In the genomic region with DNA sequence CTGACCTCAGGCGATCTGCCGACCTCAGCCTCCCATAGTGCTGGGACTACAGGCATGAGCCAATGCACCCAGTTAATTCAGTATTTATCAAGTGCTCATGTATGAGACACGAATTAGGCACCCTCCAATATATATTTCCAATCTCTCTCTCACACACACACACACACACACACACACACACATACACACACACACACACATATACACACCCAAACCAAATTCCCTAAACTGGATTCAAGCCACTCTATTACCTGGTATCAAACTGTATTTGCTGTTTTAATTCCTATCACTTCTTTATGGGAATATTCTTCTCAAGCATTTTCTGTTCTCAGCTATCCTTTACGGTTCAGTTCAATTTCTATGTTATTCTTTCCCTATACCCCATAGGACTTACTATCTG, we compare ENCODE assay signal across 22 cellular contexts. TPM values are rescaled to one million over a fixed set of nuclear protein-coding genes. Genes with fewer than 3 reads are reported as not detected.
DNase-seq lines count a peak whose midpoint lies in the region; ATAC-seq and TF ChIP-seq lines count a peak whose summit lies in the region.
"Had no signal": no experiment of that assay in that cellular context is flagged by ENCODE, and none has a peak within 500 bp of the region (broad histone marks: within the 10 kb centered on the region; RNA-seq: fewer than 3 reads in every experiment).

No MANE protein-coding gene starts in this region.

- H3K27me3 Mint-ChIP-seq in activated naive CD8-positive, alpha-beta T cell, result no peaks in the 10 kb centered on the region
- H3K27me3 Mint-ChIP-seq in activated naive CD8-positive, alpha-beta T cell treated with anti-CD3 and anti-CD28 coated beads, Interleukin-2, amount 50 U/mL, for 24 hours, result no peaks in the 10 kb centered on the region
- no peaks in the 10 kb centered on the region for H3K27me3 Mint-ChIP-seq in WTC11 (ENCODE audit: low read depth)
- H3K27me3 Mint-ChIP-seq in endothelial cell (ENCODE audit: unreplicated experiment), result peaks cover 3% of the 10 kb centered on the region
- H3K27me3 Mint-ChIP-seq: B cell had no signal

- no peak for DNase-seq in activated naive CD8-positive, alpha-beta T cell treated with anti-CD3 and anti-CD28 coated beads, Interleukin-2, amount 50 U/mL, for 24 hours
- DNase-seq in WTC11 (ENCODE audit: low spot score) (no peak), endothelial cell (ENCODE audit: low spot score) (no peak), UCSD-AML1 (lab: John Stamatoyannopoulos, UW; ENCODE audit: unreplicated experiment) (no peak), retina (no peak), HPDE6-E6E7 (ENCODE audit: extremely low spot score) (no peak)
- DNase-seq: 8988T, GM23248, Karpas-422, MG63, NCI-H1048, NCI-H1436, NCI-H1930, NCI-H226, NCI-H524, NCI-H82, OCI-M1, Right ventricle myocardium superior had no signal

- no peaks in the 10 kb centered on the region for H3K9me3 Mint-ChIP-seq in activated naive CD8-positive, alpha-beta T cell (ENCODE audit: low read depth)
- H3K9me3 Mint-ChIP-seq in activated naive CD8-positive, alpha-beta T cell treated with anti-CD3 and anti-CD28 coated beads, Interleukin-2, amount 50 U/mL, for 24 hours, result no peaks in the 10 kb centered on the region
- H3K9me3 Mint-ChIP-seq in WTC11 (peaks cover 7% of the 10 kb centered on the region), endothelial cell (ENCODE audit: unreplicated experiment) (no peaks in the 10 kb centered on the region)

- CTCF ChIA-PET in WTC11 (lab: Charles Lee), result no interaction called here

- H3K4me1 Mint-ChIP-seq in activated naive CD8-positive, alpha-beta T cell (ENCODE audit: low read depth), result peaks cover 84% of the 10 kb centered on the region
- H3K4me1 Mint-ChIP-seq in activated naive CD8-positive, alpha-beta T cell treated with anti-CD3 and anti-CD28 coated beads, Interleukin-2, amount 50 U/mL, for 24 hours, result peaks cover 74% of the 10 kb centered on the region
- H3K4me1 Mint-ChIP-seq in WTC11 (peaks cover 78% of the 10 kb centered on the region), endothelial cell (ENCODE audit: unreplicated experiment) (peaks cover 30% of the 10 kb centered on the region)

- no peak for ATAC-seq in activated naive CD8-positive, alpha-beta T cell treated with anti-CD3 and anti-CD28 coated beads, Interleukin-2, amount 50 U/mL, for 24 hours
- no peak for ATAC-seq in WTC11
- ATAC-seq: GM12878 had no signal

- H3K36me3 Mint-ChIP-seq in activated naive CD8-positive, alpha-beta T cell, result peaks cover 3% of the 10 kb centered on the region
- H3K36me3 Mint-ChIP-seq in activated naive CD8-positive, alpha-beta T cell treated with anti-CD3 and anti-CD28 coated beads, Interleukin-2, amount 50 U/mL, for 24 hours (ENCODE audit: low read depth), result peaks cover 30% of the 10 kb centered on the region
- H3K36me3 Mint-ChIP-seq in WTC11, result peaks cover 13% of the 10 kb centered on the region
- H3K36me3 Mint-ChIP-seq in endothelial cell (ENCODE audit: low read depth, unreplicated experiment), result peaks cover 5% of the 10 kb centered on the region

- no peak overlapping the region for H3K4me3 Mint-ChIP-seq in activated naive CD8-positive, alpha-beta T cell
- H3K4me3 Mint-ChIP-seq in activated naive CD8-positive, alpha-beta T cell treated with anti-CD3 and anti-CD28 coated beads, Interleukin-2, amount 50 U/mL, for 24 hours, result no peak overlapping the region
- H3K4me3 Mint-ChIP-seq in WTC11 (no peak overlapping the region), endothelial cell (ENCODE audit: unreplicated experiment) (no peak overlapping the region)
- H3K4me3 Mint-ChIP-seq: B cell had no signal

- peak overlapping the region; percentile 7 for H3K27ac Mint-ChIP-seq in activated naive CD8-positive, alpha-beta T cell
- H3K27ac Mint-ChIP-seq in activated naive CD8-positive, alpha-beta T cell treated with anti-CD3 and anti-CD28 coated beads, Interleukin-2, amount 50 U/mL, for 24 hours, result no peak overlapping the region
- peak overlapping the region; percentile 55; the same call in 1 of the 2 replicates for H3K27ac Mint-ChIP-seq in WTC11
- peak overlapping the region; percentile 37 for H3K27ac Mint-ChIP-seq in endothelial cell (ENCODE audit: unreplicated experiment)
- H3K27ac Mint-ChIP-seq: B cell had no signal

- TF ChIP-seq CTCF in WTC11 (IDR thresholded peaks at IDR 0.05) (no peak), endothelial cell (IDR thresholded peaks at IDR 0.05; ENCODE audit: unreplicated experiment) (no peak)

- H3K27ac ChIP-seq in temporal lobe (ENCODE audit: low read depth, low read length), result peak overlapping the region; percentile 70
- H3K27ac ChIP-seq: GM23248 had no signal

- POLR2A ChIA-PET in WTC11 (lab: Charles Lee), result no interaction called here

TF ChIP-seq in WTC11, 78 proteins besides CTCF, POLR2A, EP300 and RAD21:
- TF ChIP-seq CREB1 (CRISPR knock-in tag; IDR thresholded peaks at IDR 0.05) (no peak), SMAD4 (CRISPR knock-in tag; IDR thresholded peaks at IDR 0.05) (no peak), JUN (CRISPR knock-in tag; IDR thresholded peaks at IDR 0.05) (no peak), KAT7 (CRISPR knock-in tag; IDR thresholded peaks at IDR 0.05; ENCODE audit: borderline replicate concordance) (no peak), ZNF317 (CRISPR knock-in tag; IDR thresholded peaks at IDR 0.05; ENCODE audit: borderline replicate concordance, low read depth) (no peak), RELA (CRISPR knock-in tag; IDR thresholded peaks at IDR 0.05; ENCODE audit: borderline replicate concordance) (no peak), TCF7 (CRISPR knock-in tag; IDR thresholded peaks at IDR 0.05; ENCODE audit: low read depth) (no peak)
- TF ChIP-seq, protein P1, sequence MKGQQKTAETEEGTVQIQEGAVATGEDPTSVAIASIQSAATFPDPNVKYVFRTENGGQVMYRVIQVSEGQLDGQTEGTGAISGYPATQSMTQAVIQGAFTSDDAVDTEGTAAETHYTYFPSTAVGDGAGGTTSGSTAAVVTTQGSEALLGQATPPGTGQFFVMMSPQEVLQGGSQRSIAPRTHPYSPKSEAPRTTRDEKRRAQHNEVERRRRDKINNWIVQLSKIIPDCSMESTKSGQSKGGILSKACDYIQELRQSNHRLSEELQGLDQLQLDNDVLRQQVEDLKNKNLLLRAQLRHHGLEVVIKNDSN (CRISPR knock-in tag; IDR thresholded peaks at IDR 0.05), result no peak
- TF ChIP-seq, protein P2, sequence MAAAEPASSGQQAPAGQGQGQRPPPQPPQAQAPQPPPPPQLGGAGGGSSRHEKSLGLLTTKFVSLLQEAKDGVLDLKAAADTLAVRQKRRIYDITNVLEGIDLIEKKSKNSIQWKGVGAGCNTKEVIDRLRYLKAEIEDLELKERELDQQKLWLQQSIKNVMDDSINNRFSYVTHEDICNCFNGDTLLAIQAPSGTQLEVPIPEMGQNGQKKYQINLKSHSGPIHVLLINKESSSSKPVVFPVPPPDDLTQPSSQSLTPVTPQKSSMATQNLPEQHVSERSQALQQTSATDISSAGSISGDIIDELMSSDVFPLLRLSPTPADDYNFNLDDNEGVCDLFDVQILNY (CRISPR knock-in tag; IDR thresholded peaks at IDR 0.05), result no peak
- TF ChIP-seq, protein P3, sequence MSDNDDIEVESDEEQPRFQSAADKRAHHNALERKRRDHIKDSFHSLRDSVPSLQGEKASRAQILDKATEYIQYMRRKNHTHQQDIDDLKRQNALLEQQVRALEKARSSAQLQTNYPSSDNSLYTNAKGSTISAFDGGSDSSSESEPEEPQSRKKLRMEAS (CRISPR knock-in tag; IDR thresholded peaks at IDR 0.05), result no peak
- TF ChIP-seq, protein P4, sequence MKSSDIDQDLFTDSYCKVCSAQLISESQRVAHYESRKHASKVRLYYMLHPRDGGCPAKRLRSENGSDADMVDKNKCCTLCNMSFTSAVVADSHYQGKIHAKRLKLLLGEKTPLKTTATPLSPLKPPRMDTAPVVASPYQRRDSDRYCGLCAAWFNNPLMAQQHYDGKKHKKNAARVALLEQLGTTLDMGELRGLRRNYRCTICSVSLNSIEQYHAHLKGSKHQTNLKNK (CRISPR knock-in tag; IDR thresholded peaks at IDR 0.05), result no peak
- TF ChIP-seq, protein P5, sequence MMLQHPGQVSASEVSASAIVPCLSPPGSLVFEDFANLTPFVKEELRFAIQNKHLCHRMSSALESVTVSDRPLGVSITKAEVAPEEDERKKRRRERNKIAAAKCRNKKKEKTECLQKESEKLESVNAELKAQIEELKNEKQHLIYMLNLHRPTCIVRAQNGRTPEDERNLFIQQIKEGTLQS (CRISPR knock-in tag; conservative IDR thresholded peaks at IDR 0.05), result no peak
- TF ChIP-seq, protein P6, sequence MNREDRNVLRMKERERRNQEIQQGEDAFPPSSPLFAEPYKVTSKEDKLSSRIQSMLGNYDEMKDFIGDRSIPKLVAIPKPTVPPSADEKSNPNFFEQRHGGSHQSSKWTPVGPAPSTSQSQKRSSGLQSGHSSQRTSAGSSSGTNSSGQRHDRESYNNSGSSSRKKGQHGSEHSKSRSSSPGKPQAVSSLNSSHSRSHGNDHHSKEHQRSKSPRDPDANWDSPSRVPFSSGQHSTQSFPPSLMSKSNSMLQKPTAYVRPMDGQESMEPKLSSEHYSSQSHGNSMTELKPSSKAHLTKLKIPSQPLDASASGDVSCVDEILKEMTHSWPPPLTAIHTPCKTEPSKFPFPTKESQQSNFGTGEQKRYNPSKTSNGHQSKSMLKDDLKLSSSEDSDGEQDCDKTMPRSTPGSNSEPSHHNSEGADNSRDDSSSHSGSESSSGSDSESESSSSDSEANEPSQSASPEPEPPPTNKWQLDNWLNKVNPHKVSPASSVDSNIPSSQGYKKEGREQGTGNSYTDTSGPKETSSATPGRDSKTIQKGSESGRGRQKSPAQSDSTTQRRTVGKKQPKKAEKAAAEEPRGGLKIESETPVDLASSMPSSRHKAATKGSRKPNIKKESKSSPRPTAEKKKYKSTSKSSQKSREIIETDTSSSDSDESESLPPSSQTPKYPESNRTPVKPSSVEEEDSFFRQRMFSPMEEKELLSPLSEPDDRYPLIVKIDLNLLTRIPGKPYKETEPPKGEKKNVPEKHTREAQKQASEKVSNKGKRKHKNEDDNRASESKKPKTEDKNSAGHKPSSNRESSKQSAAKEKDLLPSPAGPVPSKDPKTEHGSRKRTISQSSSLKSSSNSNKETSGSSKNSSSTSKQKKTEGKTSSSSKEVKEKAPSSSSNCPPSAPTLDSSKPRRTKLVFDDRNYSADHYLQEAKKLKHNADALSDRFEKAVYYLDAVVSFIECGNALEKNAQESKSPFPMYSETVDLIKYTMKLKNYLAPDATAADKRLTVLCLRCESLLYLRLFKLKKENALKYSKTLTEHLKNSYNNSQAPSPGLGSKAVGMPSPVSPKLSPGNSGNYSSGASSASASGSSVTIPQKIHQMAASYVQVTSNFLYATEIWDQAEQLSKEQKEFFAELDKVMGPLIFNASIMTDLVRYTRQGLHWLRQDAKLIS (CRISPR knock-in tag; IDR thresholded peaks at IDR 0.05; ENCODE audit: borderline replicate concordance), result no peak
TF ChIP-seq in WTC11: peak in this region for 0.

RNA-seq across cellular contexts. Expression of a gene that starts 8.5 kb away (rescaled TPM):
- 71.4 to 78.1 TPM (median 74.7 TPM) in 3 replicates for total RNA-seq in WTC11 (2021)
- 67.1 TPM for total RNA-seq in endothelial cell (ENCODE audit: unreplicated experiment)
- 172 TPM for total RNA-seq in temporal lobe
